In the genomic region with DNA sequence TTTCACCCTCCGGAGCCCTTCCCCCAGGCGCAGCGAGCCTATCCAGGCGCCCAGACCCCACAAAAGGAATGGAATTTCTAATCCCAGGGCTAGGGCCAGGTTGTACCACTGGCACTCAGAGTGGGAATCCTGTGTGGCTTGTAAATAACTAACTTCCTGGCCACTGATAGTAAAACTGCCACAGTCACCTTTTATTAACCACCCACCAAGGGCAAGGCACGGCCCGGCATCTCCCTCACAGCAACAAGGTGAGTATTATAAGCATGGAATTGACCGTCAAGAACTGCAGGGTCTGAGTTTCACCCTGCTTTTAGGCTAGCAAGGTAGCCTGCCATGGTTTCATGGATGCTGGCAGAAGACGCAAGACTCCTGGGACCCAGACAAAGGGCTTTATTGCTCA, we compare ENCODE assay signal across 25 cellular contexts. TPM values are rescaled to one million over a fixed set of nuclear protein-coding genes. Genes with fewer than 3 reads are reported as not detected.
DNase-seq lines count a peak whose midpoint lies in the region; ATAC-seq, FAIRE-seq and TF ChIP-seq lines count a peak whose summit lies in the region.
"Had no signal": no experiment of that assay in that cellular context is flagged by ENCODE, and none has a peak within 500 bp of the region (broad histone marks: within the 10 kb centered on the region; RNA-seq: fewer than 3 reads in every experiment).

No MANE protein-coding gene starts in this region.

- H4K20me1 ChIP-seq in HepG2 (ENCODE audit: insufficient read depth, low read length) = no peaks in the 10 kb centered on the region
- no peaks in the 10 kb centered on the region for H4K20me1 ChIP-seq in neural progenitor cell (ENCODE audit: low read depth)
- H4K20me1 ChIP-seq: BLaER1 had no signal

- H3K4me1 Mint-ChIP-seq in neural progenitor cell (peaks cover 40% of the 10 kb centered on the region), immature natural killer cell (no peaks in the 10 kb centered on the region)
- H3K4me1 Mint-ChIP-seq: CD8-positive, alpha-beta memory T cell had no signal

- intact Hi-C loops in HepG2 (cut with micrococcal nuclease; ENCODE audit: unreplicated experiment) = no loop called here
- intact Hi-C loops in right lobe of liver (cut with DNase I) = no loop called here
- intact Hi-C loops in left ventricle myocardium superior (cut with micrococcal nuclease) = no loop called here

- H3K9ac ChIP-seq in HepG2 (ENCODE audit: insufficient read depth, low read depth, low read length) = peak overlapping the region; percentile 50; the same call in 1 of the 2 replicates
- H3K9ac ChIP-seq in neural progenitor cell = no peak overlapping the region
- H3K9ac ChIP-seq: BLaER1 had no signal

- H3K27me3 Mint-ChIP-seq in neural progenitor cell (ENCODE audit: insufficient read depth, low read depth) (peaks cover 4% of the 10 kb centered on the region), immature natural killer cell (ENCODE audit: low read depth in 3 of 3) (peaks cover 0 to 2% (median under 1%) of the 10 kb centered on the region in 3 donors)

- H3K4me3 Mint-ChIP-seq in neural progenitor cell = no peak overlapping the region
- H3K4me3 Mint-ChIP-seq in immature natural killer cell = no peak overlapping the region
- H3K4me3 Mint-ChIP-seq: CD8-positive, alpha-beta memory T cell; HFFc6 had no signal

- POLR2A ChIA-PET in HepG2 (lab: Yijun Ruan, JAX) = interaction anchor here (1.2 to 3.5 kb wide), 4 partner anchors 7 to 179 kb away, joined by 3 to 24 read pairs (median 7); a partner anchor contains a TSS

- peaks cover 11% of the 10 kb centered on the region for H3F3A ChIP-seq in neural progenitor cell (ENCODE audit: low read depth)

- no peak for FAIRE-seq in HepG2 (lab: Jason Lieb, UNC)
- FAIRE-seq: A204.1, GM12878, GM18507 had no signal

- H3K36me3 ChIP-seq in HepG2 (replicated peaks in 1 of 2; ENCODE audit: control insufficient read depth in 1 of 2, insufficient read depth in 2 of 2, low read length in 2 of 2) = no peaks in the 10 kb centered on the region
- no peaks in the 10 kb centered on the region for H3K36me3 ChIP-seq in right lobe of liver
- H3K36me3 ChIP-seq in neural progenitor cell = no peaks in the 10 kb centered on the region
- H3K36me3 ChIP-seq: BLaER1 had no signal

- BruUV-seq in HepG2 (replicated peaks; lab: Mats Ljungman, UMichigan) = no TSS peak

- in situ Hi-C loops in HepG2 (cut with HindIII; ENCODE audit: extremely low pct_ligation_motif_present, low pct_unique_long_range_greater_than_20kb) = loop anchor here (25.0 kb wide), 1 partner anchor 700 kb away; no protein-coding TSS in a partner anchor

- TF ChIP-seq POLR2A in HepG2 (IDR thresholded peaks at IDR 0.05; ENCODE audit: insufficient read depth in 1 of 2, low read depth in 2 of 2, low read length in 2 of 2) (no peak), right lobe of liver (IDR thresholded peaks at IDR 0.05) (no peak)

- peaks cover 93% of the 10 kb centered on the region for H3K4me1 ChIP-seq in HepG2 (ENCODE audit: insufficient read depth, low read length)
- H3K4me1 ChIP-seq in right lobe of liver = no peaks in the 10 kb centered on the region
- peaks cover 16% of the 10 kb centered on the region for H3K4me1 ChIP-seq in neural progenitor cell

- H3K9me3 Mint-ChIP-seq in neural progenitor cell (no peaks in the 10 kb centered on the region), immature natural killer cell (no peaks in the 10 kb centered on the region)
- H3K9me3 Mint-ChIP-seq: CD8-positive, alpha-beta memory T cell; HFFc6 had no signal

- H3K27me3 ChIP-seq in HepG2 (ENCODE audit: control insufficient read depth in 1 of 2, insufficient read depth in 2 of 2, low read length in 2 of 2) (no peaks in the 10 kb centered on the region), right lobe of liver (no peaks in the 10 kb centered on the region), neural progenitor cell (no peaks in the 10 kb centered on the region)
- H3K27me3 ChIP-seq: BLaER1 had no signal

- H3K4me2 ChIP-seq in HepG2 (ENCODE audit: low read depth, low read length) (peak overlapping the region; percentile 66), neural progenitor cell (peak overlapping the region; percentile 54)
- H3K4me2 ChIP-seq: BLaER1 had no signal

- H3K79me2 ChIP-seq in HepG2 (ENCODE audit: insufficient read depth, low read length) (peaks cover 3% of the 10 kb centered on the region), neural progenitor cell (ENCODE audit: low read depth) (no peaks in the 10 kb centered on the region)

- H3K4me3 ChIP-seq in HepG2 (replicated peaks in 1 of 3; ENCODE audit: insufficient read depth in 1 of 3, low read depth in 2 of 3, low read length in 3 of 3) (no peak overlapping the region), right lobe of liver (no peak overlapping the region), neural progenitor cell (no peak overlapping the region)
- H3K4me3 ChIP-seq: BLaER1, GM12878, PC-9, SK-N-MC had no signal

- TF ChIP-seq CTCF in HepG2 (CRISPR knock-in tag; IDR thresholded peaks at IDR 0.05) = no peak
- TF ChIP-seq CTCF in right lobe of liver (IDR thresholded peaks at IDR 0.05) = no peak
- no peak for TF ChIP-seq CTCF in neural progenitor cell (IDR thresholded peaks at IDR 0.05)

- H3K27ac ChIP-seq in HepG2 (ENCODE audit: extremely low read length, insufficient read depth, low read length) (peak overlapping the region; percentile 74), right lobe of liver (no peak overlapping the region), neural progenitor cell (no peak overlapping the region)
- H3K27ac ChIP-seq: BLaER1, PC-9, SK-N-MC had no signal

- ATAC-seq in HepG2 (no peak), right lobe of liver (no peak), HG03025 (IDR thresholded peaks at IDR 0.05; ENCODE audit: low FRiP score, unreplicated experiment) (no peak), left ventricle myocardium superior (no peak)
- ATAC-seq: GM12878 had no signal

- H3K36me3 Mint-ChIP-seq in neural progenitor cell (no peaks in the 10 kb centered on the region), immature natural killer cell (no peaks in the 10 kb centered on the region)
- H3K36me3 Mint-ChIP-seq: CD8-positive, alpha-beta memory T cell had no signal

- DNase-seq in HepG2 (ENCODE audit: low spot score) = no peak
- DNase-seq in right lobe of liver = no peak
- peak; percentile 37 for DNase-seq in iPS-NIHi11 (ENCODE audit: low spot score)
- peak; percentile 50 for DNase-seq in neural progenitor cell (ENCODE audit: low spot score)
- no peak for DNase-seq in amniotic stem cell (lab: John Stamatoyannopoulos, UW)
- no peak for DNase-seq in immature natural killer cell
- no peak for DNase-seq in left ventricle myocardium superior
- DNase-seq: CD8-positive, alpha-beta memory T cell; DND-41; GDM1; HFFc6; MV-4-11; NCI-H1417 treated with DMSO at 0.1 percent for 48 hours; NCI-H1930; NCI-H2171; NCI-H446 treated with DMSO at 0.1 percent for 48 hours; NCI-H748 treated with DMSO at 0.1 percent for 48 hours; PC-9 had no signal

- H2AFZ ChIP-seq in HepG2 (ENCODE audit: low read length) = no peak overlapping the region
- no peak overlapping the region for H2AFZ ChIP-seq in neural progenitor cell (replicated peaks)
- H2AFZ ChIP-seq: PC-9 had no signal

- CTCF ChIA-PET in HepG2 (lab: Yijun Ruan, JAX; ENCODE audit: low intra/inter-chr PET ratio, low total read pairs) = no interaction called here

- 88% methylated on average over 7 of the region's 8 CpGs for WGBS in HepG2 (ENCODE audit: low lambda C conversion rate)
- WGBS in right lobe of liver (ENCODE audit: insufficient coverage, low coverage, low lambda C conversion rate, missing lambda C conversion rate) = 90% methylated on average over 4 of the region's 8 CpGs

- no peak overlapping the region for H3K27ac Mint-ChIP-seq in neural progenitor cell
- H3K27ac Mint-ChIP-seq in immature natural killer cell = no peak overlapping the region
- H3K27ac Mint-ChIP-seq: CD8-positive, alpha-beta memory T cell; HFFc6 had no signal

- TF ChIP-seq EP300 in HepG2 (IDR thresholded peaks at IDR 0.05; ENCODE audit: low read depth in 2 of 2, low read length in 2 of 2) (no peak), HepG2 (CRISPR knock-in tag; IDR thresholded peaks at IDR 0.05; ENCODE audit: borderline replicate concordance) (no peak)

- H3K9me3 ChIP-seq in HepG2 (ENCODE audit: low read length) (no peaks in the 10 kb centered on the region), right lobe of liver (no peaks in the 10 kb centered on the region), neural progenitor cell (ENCODE audit: low read depth) (no peaks in the 10 kb centered on the region)
- H3K9me3 ChIP-seq: BLaER1 had no signal

- no peak for TF ChIP-seq RAD21 in HepG2 (CRISPR knock-in tag; IDR thresholded peaks at IDR 0.05)

TF ChIP-seq in HepG2, 621 proteins besides CTCF, POLR2A, EP300 and RAD21 (continues in another document):
- TF ChIP-seq HOXA3 (CRISPR knock-in tag; IDR thresholded peaks at IDR 0.05) = peak; percentile 21; the same call in 1 of the 2 replicates

RNA-seq across cellular contexts. Expression of a gene that starts 51.1 kb away (rescaled TPM):
- 4.7 and 8.6 TPM in 2 replicates for total RNA-seq in HepG2 (2016; rRNA removed; fragmentation: Illumina TruSeq; extraction: Trizol)
- 1.9 and 2.3 TPM in 2 replicates for total RNA-seq in HepG2 (2016; cell fraction: cytosol; rRNA removed; fragmentation: Illumina TruSeq; extraction: Trizol; ENCODE audit: low read depth)
- 5.6 and 7.5 TPM in 2 replicates for total RNA-seq in HepG2 (2016; cell fraction: insoluble cytoplasmic fraction; rRNA removed; fragmentation: Illumina TruSeq; extraction: Trizol)
- 4.9 and 6.3 TPM in 2 replicates for total RNA-seq in HepG2 (2016; cell fraction: membrane; rRNA removed; fragmentation: Illumina TruSeq; extraction: Trizol)
- 4.5 and 7.0 TPM in 2 replicates for total RNA-seq in HepG2 (2016; cell fraction: nucleus; rRNA removed; fragmentation: Illumina TruSeq; extraction: Trizol)
- 30.6 and 49.8 TPM in 2 replicates for polyA plus RNA-seq in HepG2 (2011; rRNA removed)
- polyA plus RNA-seq in HepG2 (2011; cell fraction: cytosol; rRNA removed) = 36.8 and 39.8 TPM in 2 replicates
- polyA plus RNA-seq in HepG2 (2011; cell fraction: nucleus; rRNA removed) = 38.0 and 46.6 TPM in 2 replicates
- polyA plus RNA-seq in HepG2 (2012) = 3.4 and 5.3 TPM in 2 replicates
- polyA plus RNA-seq in HepG2 (2016; cell fraction: cytosol; fragmentation: Illumina TruSeq; extraction: Trizol; ENCODE audit: low read depth) = 2.4 and 2.5 TPM in 2 replicates
- 4.6 and 4.7 TPM in 2 replicates for polyA plus RNA-seq in HepG2 (2016; cell fraction: insoluble cytoplasmic fraction; fragmentation: Illumina TruSeq; extraction: Trizol; ENCODE audit: low read depth)
- polyA plus RNA-seq in HepG2 (2016; cell fraction: membrane; fragmentation: Illumina TruSeq; extraction: Trizol; ENCODE audit: low read depth) = 3.8 and 5.6 TPM in 2 replicates
- polyA plus RNA-seq in HepG2 (2016; cell fraction: nucleus; fragmentation: Illumina TruSeq; extraction: Trizol; ENCODE audit: insufficient read depth, low read depth) = 12.2 and 13.8 TPM in 2 replicates
- polyA minus RNA-seq in HepG2 (2011; rRNA and poly(A)+ RNA removed; ENCODE audit: low replicate concordance) = 2.5 and 69.1 TPM in 2 replicates
- 20.4 and 35.1 TPM in 2 replicates for polyA minus RNA-seq in HepG2 (2011; cell fraction: cytosol; rRNA and poly(A)+ RNA removed)
- polyA minus RNA-seq in HepG2 (2011; cell fraction: nucleus; rRNA and poly(A)+ RNA removed) = 8.9 and 15.5 TPM in 2 replicates
- 1 to 10 TPM in 4 of 6 experiments, under 1 TPM in 2; 0.72 to 3.0 (median 1.2) TPM for total RNA-seq in right lobe of liver
- 1.9 and 3.2 TPM in 2 replicates for total RNA-seq in neural progenitor cell (ENCODE audit: low replicate concordance)
- polyA plus RNA-seq in immature natural killer cell = 10 to 100 TPM; 58.8 to 86.0 (median 69.0) TPM
- 12.7 TPM for total RNA-seq in left ventricle myocardium superior
- total RNA-seq: HFFc6, HT1080 had no signal

Comparison
In these comparisons a context has a peak if more than half of its experiments do, and no peak if none do; other contexts are left out.
1. DNase-seq: peak in iPS-NIHi11 (single experiment) and neural progenitor cell (single experiment); none in HepG2 (single experiment), right lobe of liver (0 of 3), amniotic stem cell (single experiment), immature natural killer cell (0 of 3) and left ventricle myocardium superior (single experiment).